Comparison of ENCODE assay signal across 1 cellular context in the genomic region with DNA sequence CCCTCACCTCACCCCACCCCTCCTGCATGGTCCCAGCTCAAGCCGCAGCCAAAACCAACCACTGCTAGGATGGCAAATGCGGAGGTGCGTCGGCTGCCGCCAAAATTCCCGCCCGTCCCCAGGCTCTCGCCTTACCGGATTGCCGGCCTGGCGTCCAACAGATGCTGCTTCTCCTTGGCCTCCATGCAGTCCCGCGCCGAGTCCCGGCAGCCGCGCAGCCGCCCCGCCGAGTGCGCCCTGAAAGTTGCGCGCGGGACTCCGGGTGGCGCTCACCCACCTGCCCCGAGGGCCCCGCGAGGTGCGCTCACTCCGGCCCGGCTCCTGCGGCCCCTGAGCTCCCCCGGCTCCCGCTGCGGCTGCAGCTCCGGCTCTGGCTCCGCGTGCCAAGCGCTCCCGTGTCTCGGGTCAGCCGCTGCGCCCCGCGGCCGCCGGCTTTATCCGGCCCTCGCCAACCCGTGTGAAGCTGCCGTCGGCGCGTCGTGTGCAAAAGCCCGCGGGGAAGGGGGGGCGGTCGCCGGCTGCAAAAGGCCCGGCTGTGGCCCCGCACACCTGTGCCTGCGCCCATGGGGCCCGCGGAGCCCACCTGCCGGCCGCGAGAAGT.
TF ChIP-seq lines count a peak whose summit lies in the region.

A gene with protein sequence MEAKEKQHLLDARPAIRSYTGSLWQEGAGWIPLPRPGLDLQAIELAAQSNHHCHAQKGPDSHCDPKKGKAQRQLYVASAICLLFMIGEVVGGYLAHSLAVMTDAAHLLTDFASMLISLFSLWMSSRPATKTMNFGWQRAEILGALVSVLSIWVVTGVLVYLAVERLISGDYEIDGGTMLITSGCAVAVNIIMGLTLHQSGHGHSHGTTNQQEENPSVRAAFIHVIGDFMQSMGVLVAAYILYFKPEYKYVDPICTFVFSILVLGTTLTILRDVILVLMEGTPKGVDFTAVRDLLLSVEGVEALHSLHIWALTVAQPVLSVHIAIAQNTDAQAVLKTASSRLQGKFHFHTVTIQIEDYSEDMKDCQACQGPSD (minus strand): TSS at position 407 of the 601 bp plus-strand sequence. CDS start 222 bp downstream, at position 185.

TF ChIP-seq in A549, 52 proteins besides CTCF, POLR2A, EP300 and RAD21 (continued from another document):
- no peak for TF ChIP-seq FOXS1 (CRISPR knock-in tag; IDR thresholded peaks at IDR 0.05)
